ENCODE assay signal across 8 cellular contexts in the genomic region with DNA sequence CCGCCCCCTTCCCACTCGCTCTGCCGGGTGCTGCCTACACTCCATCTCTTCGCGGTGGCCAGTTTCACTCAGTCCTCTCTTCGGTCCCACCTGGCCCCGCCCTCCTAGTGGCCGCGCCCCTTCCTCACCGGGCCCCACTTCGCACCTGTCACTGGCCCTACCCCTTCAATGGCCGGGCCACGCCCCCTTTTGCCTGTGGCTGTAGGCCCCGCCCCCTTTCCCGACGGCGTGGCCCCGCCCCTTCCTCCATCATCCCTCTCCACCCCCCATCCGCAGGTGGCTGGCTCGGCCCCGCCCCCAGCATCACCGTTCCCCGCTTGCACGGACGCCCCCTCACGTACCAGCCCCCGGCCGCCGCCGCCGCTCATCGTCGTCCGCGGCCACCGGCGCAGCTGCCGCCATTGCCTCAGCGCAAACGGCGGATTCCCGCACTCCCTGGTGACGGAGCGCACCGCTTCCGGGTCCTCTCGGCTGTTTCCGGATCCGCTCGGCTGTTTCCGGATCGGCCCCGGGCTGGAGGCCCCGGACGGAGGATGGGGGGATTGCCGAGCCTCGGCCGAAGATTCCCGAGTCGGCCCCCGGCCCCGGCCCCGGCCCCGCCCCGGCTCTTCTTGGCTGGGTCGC. TPM values are rescaled to one million over a fixed set of nuclear protein-coding genes. Genes with fewer than 3 reads are reported as not detected.
DNase-seq lines count a peak whose midpoint lies in the region; ATAC-seq and TF ChIP-seq lines count a peak whose summit lies in the region.

A gene with protein sequence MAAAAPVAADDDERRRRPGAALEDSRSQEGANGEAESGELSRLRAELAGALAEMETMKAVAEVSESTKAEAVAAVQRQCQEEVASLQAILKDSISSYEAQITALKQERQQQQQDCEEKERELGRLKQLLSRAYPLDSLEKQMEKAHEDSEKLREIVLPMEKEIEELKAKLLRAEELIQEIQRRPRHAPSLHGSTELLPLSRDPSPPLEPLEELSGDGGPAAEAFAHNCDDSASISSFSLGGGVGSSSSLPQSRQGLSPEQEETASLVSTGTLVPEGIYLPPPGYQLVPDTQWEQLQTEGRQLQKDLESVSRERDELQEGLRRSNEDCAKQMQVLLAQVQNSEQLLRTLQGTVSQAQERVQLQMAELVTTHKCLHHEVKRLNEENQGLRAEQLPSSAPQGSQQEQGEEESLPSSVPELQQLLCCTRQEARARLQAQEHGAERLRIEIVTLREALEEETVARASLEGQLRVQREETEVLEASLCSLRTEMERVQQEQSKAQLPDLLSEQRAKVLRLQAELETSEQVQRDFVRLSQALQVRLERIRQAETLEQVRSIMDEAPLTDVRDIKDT (minus strand): TSS at position 477 of the 624 bp plus-strand sequence. CDS start 75 bp downstream, at position 402.

- POLR2A ChIA-PET in Caco-2 (lab: Charles Lee): interaction anchor here (1.1 kb wide), 1 partner anchor 19 kb away, joined by 4 read pairs; no protein-coding TSS in a partner anchor

- H3K27ac Mint-ChIP-seq in Caco-2 (ENCODE audit: unreplicated experiment): peak within 1 kb of the TSS; percentile 94

- intact Hi-C loops in Caco-2 (cut with micrococcal nuclease; ENCODE audit: unreplicated experiment): loop anchor here (1.0 kb wide), 2 partner anchors 20 to 25 kb away; partner anchors contain the start of gene NFATC2IP

- H3K27me3 ChIP-seq in Caco-2 (replicated peaks; ENCODE audit: control insufficient read depth, insufficient read depth, low read length): no peaks in the 10 kb centered on the region
- no peaks in the 10 kb centered on the region for H3K27me3 ChIP-seq in HUES6 (ENCODE audit: control insufficient read depth, insufficient read depth, low read length)
- H3K27me3 ChIP-seq in NT2/D1 (ENCODE audit: insufficient read depth, insufficient read length): no peaks in the 10 kb centered on the region

- CTCF ChIA-PET in Caco-2 (lab: Charles Lee): interaction anchor here (1.5 kb wide), 1 partner anchor 19 kb away, joined by 3 read pairs; no protein-coding TSS in a partner anchor

- H3K36me3 ChIP-seq in Caco-2 (ENCODE audit: control insufficient read depth, insufficient read depth, low read length) (no peaks in the 10 kb centered on the region), HUES6 (ENCODE audit: control insufficient read depth, insufficient read depth, low read length) (no peaks in the 10 kb centered on the region; the same call in 1 of the 2 replicates), NT2/D1 (ENCODE audit: insufficient read depth, insufficient read length, low read length) (peaks cover 4% of the 10 kb centered on the region), mesodermal cell (ENCODE audit: control insufficient read depth, insufficient read depth, low read length) (peaks cover 4% of the 10 kb centered on the region)

- H3K4me3 ChIP-seq in Caco-2 (ENCODE audit: low read depth, low read length) (peak within 1 kb of the TSS; percentile 84), HUES6 (ENCODE audit: low read depth, low read length) (peak within 1 kb of the TSS; percentile 69), NT2/D1 (ENCODE audit: insufficient read length, low read depth) (peak within 1 kb of the TSS; percentile 41), mesodermal cell (ENCODE audit: extremely low read depth, insufficient read depth, low read length, poor library complexity, severe bottlenecking) (peak within 1 kb of the TSS; percentile 75)

- H3K36me3 Mint-ChIP-seq in Caco-2 (ENCODE audit: insufficient read depth, unreplicated experiment): peaks cover 23% of the 10 kb centered on the region

- in situ Hi-C loops in endometrial microvascular endothelial cells (cut with HindIII; ENCODE audit: inconsistent ontology term, low pct_unique_long_range_greater_than_20kb, low sequenced_read_pairs): no loop called here

- H3K27me3 Mint-ChIP-seq in Caco-2 (ENCODE audit: insufficient read depth, unreplicated experiment): no peaks in the 10 kb centered on the region

- TF ChIP-seq CTCF in Caco-2 (IDR thresholded peaks at IDR 0.05; ENCODE audit: insufficient read depth in 1 of 2, low read depth in 1 of 2, low read length in 1 of 2, severe bottlenecking in 1 of 2, unreplicated experiment in 1 of 2): no peak

- BruUV-seq in Caco-2 (replicated peaks; lab: Mats Ljungman, UMichigan): no TSS peak

- H3K4me1 ChIP-seq in Caco-2 (peaks cover 11% of the 10 kb centered on the region), HUES6 (ENCODE audit: control insufficient read depth, insufficient read depth, low read length) (peaks cover 3% of the 10 kb centered on the region; the same call in 1 of the 2 replicates), NT2/D1 (ENCODE audit: insufficient read depth, insufficient read length) (peaks cover 9% of the 10 kb centered on the region), mesodermal cell (ENCODE audit: control insufficient read depth, insufficient read depth, low read length, poor library complexity, severe bottlenecking) (no peaks in the 10 kb centered on the region)

- H3K9me3 ChIP-seq in Caco-2: no peaks in the 10 kb centered on the region
- H3K9me3 ChIP-seq in HUES6 (ENCODE audit: control insufficient read depth, insufficient read depth, low read depth, low read length): no peaks in the 10 kb centered on the region
- no peaks in the 10 kb centered on the region for H3K9me3 ChIP-seq in NT2/D1 (ENCODE audit: insufficient read depth, low read length)
- H3K9me3 ChIP-seq in mesodermal cell (ENCODE audit: control insufficient read depth, low read length): no peaks in the 10 kb centered on the region

- peaks cover 14% of the 10 kb centered on the region for H3K4me1 Mint-ChIP-seq in Caco-2 (ENCODE audit: low read depth, unreplicated experiment)

- no peaks in the 10 kb centered on the region for H3K9me3 Mint-ChIP-seq in Caco-2 (ENCODE audit: unreplicated experiment)

- peak within 1 kb of the TSS; percentile 95 for H3K4me3 Mint-ChIP-seq in Caco-2 (ENCODE audit: unreplicated experiment)

- WGBS in mesodermal cell (ENCODE audit: insufficient coverage in 2 of 2), 2 experiments: 0% methylated on average over 47 to 48 of the region's 66 CpGs

- peak; percentile 99 for DNase-seq in Caco-2
- DNase-seq in NT2/D1 (ENCODE audit: low read depth, low spot score): peak; percentile 87
- peak; percentile 95 for DNase-seq in activated CD8-positive, alpha-beta memory T cell treated with anti-CD3 and anti-CD28 coated beads, Interleukin-2, amount 50 U/mL, for 4 hours
- DNase-seq in stimulated activated CD8-positive, alpha-beta memory T cell treated with anti-CD3 and anti-CD28 coated beads, Interleukin-15, amount 100 ng/mL, for 4 hours (ENCODE audit: low read depth in 2 of 2): peak; percentile 82 to 88

- peak; percentile 49 for ATAC-seq in GM21447 (IDR thresholded peaks at IDR 0.05; ENCODE audit: unreplicated experiment)

- peak within 1 kb of the TSS; percentile 95 for H3K27ac ChIP-seq in HUES6 (ENCODE audit: low read depth, low read length)
- peak within 1 kb of the TSS; percentile 96 for H3K27ac ChIP-seq in mesodermal cell (ENCODE audit: low read depth, low read length, severe bottlenecking)

- H3K9ac ChIP-seq in HUES6 (ENCODE audit: low read length): peak within 1 kb of the TSS; percentile 93
- peak within 1 kb of the TSS; percentile 87 for H3K9ac ChIP-seq in NT2/D1 (ENCODE audit: insufficient read length, low read depth)

RNA-seq across cellular contexts. Expression of the gene that starts here (rescaled TPM):
- total RNA-seq in Caco-2 (2022) (22.9 and 24.2 TPM in 2 replicates), endometrial microvascular endothelial cells (ENCODE audit: inconsistent ontology term) (116 TPM)
- 7.3 TPM for polyA plus RNA-seq in mesodermal cell (2013, experiment 1 of 2)
- 7.3 TPM for polyA plus RNA-seq in mesodermal cell (2013, experiment 2 of 2)

Comparison
In these comparisons a context has a peak if more than half of its experiments do, and no peak if none do; other contexts are left out.
1. Peak in every context shown above with its lines: DNase-seq, ATAC-seq, H3K4me3 ChIP-seq and H3K27ac ChIP-seq.